26 cellular contexts compared by ENCODE assay signal in the genomic region with DNA sequence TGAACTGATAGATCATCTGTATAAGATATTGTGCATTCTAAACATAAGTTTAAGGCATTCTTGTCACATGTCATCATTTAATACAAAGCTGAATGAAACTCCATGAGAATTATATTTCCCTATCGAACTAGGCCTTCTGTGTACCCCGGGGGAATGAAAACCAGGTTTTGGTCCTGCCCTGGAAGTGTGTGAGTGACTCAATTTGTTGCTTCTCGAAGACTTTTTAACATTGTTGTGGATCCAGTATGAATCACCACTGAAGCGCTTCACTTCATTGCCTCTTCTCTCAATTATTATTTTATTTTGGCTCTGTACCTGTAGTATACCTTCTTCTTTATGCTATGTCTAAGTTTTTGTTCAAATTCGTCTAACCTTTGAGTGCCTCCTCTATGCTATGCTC.
DNase-seq lines count a peak whose midpoint lies in the region; TF ChIP-seq lines count a peak whose summit lies in the region.
"Had no signal": no experiment of that assay in that cellular context is flagged by ENCODE, and none has a peak within 500 bp of the region (broad histone marks: within the 10 kb centered on the region; RNA-seq: fewer than 3 reads in every experiment).

No MANE protein-coding gene starts in this region.

- peak; percentile 27 for DNase-seq in NCI-H2171 treated with DMSO at 0.1 percent for 48 hours (lab: John Stamatoyannopoulos, UW)
- no peak for DNase-seq in NCI-H2171 (lab: John Stamatoyannopoulos, UW)
- DNase-seq in NCI-H69 (lab: John Stamatoyannopoulos, UW) = peak; percentile 60
- peak; percentile 39 for DNase-seq in choroid plexus epithelial cell (ENCODE audit: low read depth)
- peak; percentile 56 for DNase-seq in renal cortical epithelial cell (ENCODE audit: low read depth)
- no peak for DNase-seq in SIG-M5 (lab: John Stamatoyannopoulos, UW)
- DNase-seq in caudate nucleus (lab: John Stamatoyannopoulos, UW) = no peak
- DNase-seq in HK-2 (ENCODE audit: unreplicated experiment) = no peak
- DNase-seq: 8988T; activated CD4-positive, alpha-beta T cell treated with anti-CD3 and anti-CD28 coated beads for 48 hours; activated naive CD4-positive, alpha-beta T cell treated with anti-CD3 and anti-CD28 coated beads, Interleukin-2, amount 10 ng/mL, durations not matched to agents 7 days and 5 days; activated T-cell treated with anti-CD3 and anti-CD28 coated beads, Interleukin-2, amount 50 U/mL, for 72 hours; anterior cingulate cortex; BE2C; effector memory CD8-positive, alpha-beta T cell; esophagus squamous epithelium; left cardiac atrium; naive thymus-derived CD4-positive, alpha-beta T cell; NCI-H1694 treated with DMSO at 0.1 percent for 48 hours; NCI-H774; occipital lobe; stimulated activated CD4-positive, alpha-beta T cell treated with anti-CD3 and anti-CD28 coated beads, Interleukin-12 subunit alpha, Interleukin-12 subunit beta, amount 100 ng/mL, for 4 hours; stimulated activated naive CD8-positive, alpha-beta T cell treated with anti-CD3 and anti-CD28 coated beads, Interleukin-15, amount 100 ng/mL, for 72 hours; tibial artery had no signal

- H3K27ac ChIP-seq in caudate nucleus (ENCODE audit: low read depth, low read length) = no peak overlapping the region
- H3K27ac ChIP-seq: esophagus squamous epithelium, KMS-11, right atrium auricular region, tibial artery had no signal

- no peak overlapping the region for H3K4me3 ChIP-seq in choroid plexus epithelial cell (ENCODE audit: low read depth, low read length)
- H3K4me3 ChIP-seq: esophagus squamous epithelium, right atrium auricular region, tibial artery had no signal

- TF ChIP-seq CTCF in choroid plexus epithelial cell (conservative IDR thresholded peaks at IDR 0.05; ENCODE audit: low read depth, low read length) = no peak

Comparison
In these comparisons a context has a peak if more than half of its experiments do, and no peak if none do; other contexts are left out.
1. DNase-seq: peak in NCI-H2171 treated with DMSO at 0.1 percent for 48 hours (single experiment), NCI-H69 (single experiment), choroid plexus epithelial cell (single experiment) and renal cortical epithelial cell (single experiment); none in NCI-H2171 (single experiment), SIG-M5 (single experiment), caudate nucleus (0 of 61) and HK-2 (single experiment).